8 cellular contexts compared by ENCODE assay signal in genomic region chr15:40441012-40441735, GRCh38. TPM values are rescaled to one million over a fixed set of nuclear protein-coding genes. Genes with fewer than 3 reads are reported as not detected.
DNase-seq lines count a peak whose midpoint lies in the region; ATAC-seq and TF ChIP-seq lines count a peak whose summit lies in the region.

No MANE protein-coding gene starts in this region.

- no peaks in the 10 kb centered on the region for H3K36me3 ChIP-seq in gastrocnemius medialis

- no peak overlapping the region for H3K27ac Mint-ChIP-seq in WTC11

- in situ Hi-C loops in gastrocnemius medialis (cut with MboI; ENCODE audit: low sequenced_read_pairs in 4 of 4): no loop called here

- H3K27me3 Mint-ChIP-seq in WTC11 (ENCODE audit: low read depth): no peaks in the 10 kb centered on the region

- no peak for TF ChIP-seq POLR2A in gastrocnemius medialis (IDR thresholded peaks at IDR 0.05)

- intact Hi-C loops in gastrocnemius medialis (cut with DNase I; ENCODE audit: low total_unique reads): loop anchor here (2.0 to 10.0 kb wide), 4 partner anchors 30 to 124 kb away; partner anchors contain the start of genes CCDC32, CHST14 and RPUSD2

- TF ChIP-seq CTCF in AG04449 (IDR thresholded peaks at IDR 0.05; ENCODE audit: insufficient read depth, low read length, missing control alignments) (peak; percentile 16), WTC11 (IDR thresholded peaks at IDR 0.05) (no peak), gastrocnemius medialis (IDR thresholded peaks at IDR 0.05 in 4 of 5, conservative IDR thresholded peaks at IDR 0.05 in 1 of 5) (peak in 1 of 5 experiments; percentile 13)

- no peak for DNase-seq in AG04449 (ENCODE audit: low read depth, low spot score)
- DNase-seq in WTC11 (ENCODE audit: low spot score): peak; percentile 75
- peak; percentile 47 for DNase-seq in germinal center (ENCODE audit: low spot score)
- DNase-seq in gastrocnemius medialis: no peak
- DNase-seq in EL: no peak
- DNase-seq in HCEC 1CT: no peak

- H3K4me1 ChIP-seq in gastrocnemius medialis: peaks cover 14 to 18% of the 10 kb centered on the region in 2 donors

- H3K4me3 ChIP-seq in AG04449 (ENCODE audit: low read depth, low read length) (peak overlapping the region; percentile 67), gastrocnemius medialis (peak overlapping the region; percentile 74 to 98 (median 81))

- ATAC-seq in GM18861 (IDR thresholded peaks at IDR 0.05; ENCODE audit: unreplicated experiment): peak; percentile 28
- ATAC-seq in HG03064 (IDR thresholded peaks at IDR 0.05; ENCODE audit: low read depth, unreplicated experiment): peak; percentile 39
- no peak; the same call in 1 of the 2 replicates for ATAC-seq in WTC11
- ATAC-seq in gastrocnemius medialis: peak; percentile 76 to 77

- peak overlapping the region; percentile 76 to 86 (median 82) for H3K27ac ChIP-seq in gastrocnemius medialis

- 0 out of 2 replicates have a peak, but pooled peaks cover 3% of the 10 kb centered on the region for H3K36me3 Mint-ChIP-seq in WTC11

- CTCF ChIA-PET in AG04449 (lab: Yijun Ruan, JAX) (interaction anchor here (1.2 to 4.8 kb wide), 5 partner anchors 9 to 120 kb away, joined by 3 to 25 read pairs (median 7); no protein-coding TSS in a partner anchor), WTC11 (lab: Charles Lee) (interaction anchor here (0.6 to 2.5 kb wide), 14 partner anchors 8 to 418 kb away, joined by 3 to 23 read pairs (median 4); partner anchors contain the start of gene CCDC9B)

- no peaks in the 10 kb centered on the region for H3K9me3 ChIP-seq in gastrocnemius medialis

- POLR2A ChIA-PET in AG04449 (lab: Yijun Ruan, JAX): no interaction called here
- POLR2A ChIA-PET in WTC11 (lab: Charles Lee): interaction anchor here (1.8 to 3.2 kb wide), 3 partner anchors 11 to 118 kb away, joined by 4 to 32 read pairs (median 5); partner anchors contain the start of gene IVD

- H3K27me3 ChIP-seq in gastrocnemius medialis: peaks cover 13 to 20% (median 16%) of the 10 kb centered on the region in 3 donors

- H3K4me1 Mint-ChIP-seq in WTC11: peaks cover 58% of the 10 kb centered on the region

- peak overlapping the region; percentile 54 for H3K4me3 Mint-ChIP-seq in WTC11

- H3K9me3 Mint-ChIP-seq in WTC11: no peaks in the 10 kb centered on the region

TF ChIP-seq in WTC11, 78 proteins besides CTCF, POLR2A, EP300 and RAD21 (continues in another document):
- TF ChIP-seq KAT7 (CRISPR knock-in tag; IDR thresholded peaks at IDR 0.05; ENCODE audit: borderline replicate concordance) (peak; percentile 39; the same call in 1 of the 2 replicates), ZNF396 (CRISPR knock-in tag; IDR thresholded peaks at IDR 0.05; ENCODE audit: borderline replicate concordance) (no peak), PREB (CRISPR knock-in tag; IDR thresholded peaks at IDR 0.05; ENCODE audit: borderline replicate concordance) (no peak), FOXK1 (CRISPR knock-in tag; IDR thresholded peaks at IDR 0.05) (no peak), ZNF416 (CRISPR knock-in tag; IDR thresholded peaks at IDR 0.05) (0 out of 2 replicates have a peak, but pooled peaks have one; percentile 11), E2F4 (CRISPR knock-in tag; IDR thresholded peaks at IDR 0.05; ENCODE audit: borderline replicate concordance, low read depth) (0 out of 2 replicates have a peak, but pooled peaks have one; percentile 25), PRRX2 (CRISPR knock-in tag; IDR thresholded peaks at IDR 0.05) (no peak), ZNF219 (CRISPR knock-in tag; IDR thresholded peaks at IDR 0.05; ENCODE audit: borderline replicate concordance) (peak; percentile 22; the same call in 1 of the 2 replicates), MLX (CRISPR knock-in tag; IDR thresholded peaks at IDR 0.05) (no peak), NR3C1 (CRISPR knock-in tag; conservative IDR thresholded peaks at IDR 0.05; ENCODE audit: low read depth) (no peak), MXD4 (CRISPR knock-in tag; IDR thresholded peaks at IDR 0.05; ENCODE audit: borderline replicate concordance) (no peak), RELA (CRISPR knock-in tag; IDR thresholded peaks at IDR 0.05; ENCODE audit: borderline replicate concordance) (no peak), ARID4B (CRISPR knock-in tag; IDR thresholded peaks at IDR 0.05; ENCODE audit: borderline replicate concordance) (no peak), TEAD1 (CRISPR knock-in tag; IDR thresholded peaks at IDR 0.05) (no peak), CREB1 (CRISPR knock-in tag; IDR thresholded peaks at IDR 0.05) (no peak)

RNA-seq across cellular contexts. Expression of gene BAHD1, which starts 0.4 kb away (rescaled TPM):
- 40.7 to 49.1 TPM (median 41.5 TPM) in 3 replicates for total RNA-seq in WTC11 (2021)
- total RNA-seq in gastrocnemius medialis: 10 to 100 TPM in 3 of 4 donors, 1 to 10 TPM in 1; 8.8 to 27.4 (median 13.5) TPM

RNA-seq across cellular contexts. Expression of gene CHST14, which starts 29.6 kb away (rescaled TPM):
- 21.3 to 29.5 TPM (median 26.2 TPM) in 3 replicates for total RNA-seq in WTC11 (2021)
- 1 to 10 TPM; 3.0 to 5.2 (median 3.9) TPM for total RNA-seq in gastrocnemius medialis

RNA-seq across cellular contexts. Expression of gene IVD, which starts 35.6 kb away (rescaled TPM):
- total RNA-seq in WTC11 (2021) (82.2 to 96.1 TPM (median 89.3 TPM) in 3 replicates), gastrocnemius medialis (10 to 100 TPM; 27.4 to 34.1 (median 29.1) TPM)

RNA-seq across cellular contexts. Expression of gene KNSTRN, which starts 58.7 kb away (rescaled TPM):
- total RNA-seq in WTC11 (2021) (58.7 to 73.4 TPM (median 64.6 TPM) in 3 replicates), gastrocnemius medialis (10 to 100 TPM; 10.8 to 30.9 (median 22.1) TPM)

Comparison
In these comparisons a context has a peak if more than half of its experiments do, and no peak if none do; other contexts are left out.
1. DNase-seq: peak in WTC11 (single experiment) and germinal center (single experiment); none in AG04449 (single experiment), gastrocnemius medialis (0 of 2), EL (single experiment) and HCEC 1CT (single experiment).